31 cellular contexts compared by ENCODE assay signal in the genomic region with DNA sequence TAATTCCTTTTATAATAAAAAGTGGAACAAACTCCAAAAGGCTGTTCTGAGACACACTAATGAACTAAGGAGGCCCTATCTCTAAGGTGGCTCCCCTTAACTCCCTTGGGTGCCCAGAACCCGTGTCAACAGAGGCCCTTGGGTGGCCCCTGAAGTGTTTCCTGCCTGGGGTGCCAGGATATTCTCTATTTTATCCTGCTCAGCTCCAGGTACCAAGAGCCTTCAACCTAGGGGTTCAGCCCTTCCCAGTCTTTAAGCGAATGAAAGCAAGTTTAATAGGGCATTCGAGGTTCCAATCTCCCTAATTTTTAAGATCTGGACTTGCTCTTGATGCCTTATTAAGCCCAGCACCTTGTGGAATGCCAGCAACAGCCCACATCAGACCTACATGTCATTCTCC.
"Had no signal": no experiment of that assay in that cellular context is flagged by ENCODE, and none has a peak within 500 bp of the region (broad histone marks: within the 10 kb centered on the region; RNA-seq: fewer than 3 reads in every experiment).

No MANE protein-coding gene starts in this region.

- H3K36me3 ChIP-seq: MG63 had no signal

- H3K9ac ChIP-seq: KMS-11 had no signal

- H3K9me3 ChIP-seq: MG63 had no signal

- H3K4me3 ChIP-seq: MG63 had no signal

- H3K27me3 ChIP-seq: MG63 had no signal

- H3K27ac ChIP-seq: KMS-11 had no signal

- H3K4me2 ChIP-seq: KMS-11 had no signal

- DNase-seq: Karpas-422, Kasumi-1, KG1, MG63, MM.1S, MV-4-11, NCI-H1048, NCI-H1092, NCI-H1092 treated with DMSO at 0.1 percent for 48 hours, NCI-H1105, NCI-H1436, NCI-H1436 treated with DMSO at 0.1 percent for 48 hours, NCI-H146, NCI-H1694, NCI-H1694 treated with DMSO at 0.1 percent for 48 hours, NCI-H187, NCI-H187 treated with DMSO at 0.1 percent for 48 hours, NCI-H1930, NCI-H2029, NCI-H2029 treated with DMSO at 0.1 percent for 48 hours, NCI-H2081, NCI-H2081 treated with DMSO at 0.1 percent for 48 hours, NCI-H2107, NCI-H2171, NCI-H2171 treated with DMSO at 0.1 percent for 48 hours, NCI-H2227 treated with DMSO at 0.1 percent for 48 hours, NCI-H226, NCI-H345, NCI-H446, NCI-H446 treated with DMSO at 0.1 percent for 48 hours had no signal
